Comparison of ENCODE assay signal across 9 cellular contexts in the genomic region with DNA sequence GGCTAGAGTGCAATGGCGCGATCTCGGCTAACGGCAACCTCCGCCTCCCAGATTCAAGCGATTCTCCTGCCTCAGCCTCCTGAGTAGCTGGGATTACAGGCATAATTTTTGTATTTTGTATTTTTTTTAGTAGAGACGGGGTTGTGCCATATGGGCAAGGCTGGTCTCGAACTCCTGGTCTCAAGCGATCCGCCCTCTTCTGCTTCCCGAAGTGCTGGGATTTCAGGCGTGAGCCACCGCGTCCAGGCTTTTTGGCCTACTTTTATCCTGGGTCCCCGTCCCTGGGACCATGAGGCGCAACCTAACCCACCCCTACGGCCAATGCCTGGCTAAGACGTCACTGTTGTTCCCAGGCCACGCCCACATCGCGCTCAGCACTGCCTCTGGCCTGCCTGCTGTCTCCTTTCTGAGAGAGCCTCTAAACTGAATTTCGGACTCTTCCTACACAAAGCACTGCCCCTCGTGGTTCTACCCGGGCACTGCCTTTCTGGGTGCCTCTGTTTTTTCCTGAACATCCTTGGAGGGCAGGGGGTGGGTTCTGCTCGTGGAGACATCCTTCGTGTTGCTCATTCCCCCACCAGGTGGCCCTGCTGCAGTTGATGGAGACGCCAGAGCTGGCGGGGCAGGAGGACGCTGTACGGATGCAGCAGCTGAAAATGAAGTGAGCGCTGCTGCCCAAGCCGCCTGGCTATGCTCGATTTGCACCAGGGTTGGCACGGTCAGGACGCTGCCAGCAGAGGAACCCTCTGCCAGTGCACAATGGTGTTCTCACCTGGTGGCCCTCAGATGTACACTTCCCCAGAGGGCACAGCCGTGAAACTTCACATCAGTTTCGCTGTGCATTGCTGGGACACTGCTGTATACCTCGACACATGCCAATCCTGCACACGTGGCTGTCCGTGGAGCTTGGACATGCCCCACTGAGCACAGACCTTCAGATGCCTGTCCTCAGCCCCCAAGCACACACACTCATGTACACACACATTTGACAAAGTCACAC. TPM values are rescaled to one million over a fixed set of nuclear protein-coding genes. Genes with fewer than 3 reads are reported as not detected.
DNase-seq lines count a peak whose midpoint lies in the region; ATAC-seq and TF ChIP-seq lines count a peak whose summit lies in the region.
"Had no signal": no experiment of that assay in that cellular context is flagged by ENCODE, and none has a peak within 500 bp of the region (broad histone marks: within the 10 kb centered on the region; RNA-seq: fewer than 3 reads in every experiment).

No MANE protein-coding gene starts in this region.

- no peak overlapping the region for H3K4me3 ChIP-seq in CD4-positive, CD25-positive, alpha-beta regulatory T cell (ENCODE audit: low read depth, low read length)
- H3K4me3 ChIP-seq in KMS-11 (IDR thresholded peaks at IDR 0.05; ENCODE audit: insufficient read depth, low read depth, low read length) (no peak overlapping the region), heart right ventricle (peak overlapping the region in 7 of 10 donors; percentile 63 to 95 (median 78))

- no peaks in the 10 kb centered on the region for H3K9me3 Mint-ChIP-seq in CD4-positive, CD25-positive, alpha-beta regulatory T cell
- 0 out of 2 replicates have a peak, but pooled peaks cover 3% of the 10 kb centered on the region for H3K9me3 Mint-ChIP-seq in WTC11

- H3K27me3 Mint-ChIP-seq in CD4-positive, CD25-positive, alpha-beta regulatory T cell, result peaks cover 13% of the 10 kb centered on the region
- peaks cover 5% of the 10 kb centered on the region; the same call in 1 of the 2 replicates for H3K27me3 Mint-ChIP-seq in WTC11 (ENCODE audit: low read depth)

- peak overlapping the region in 1 of 3 donors; percentile 92 for H3K27ac Mint-ChIP-seq in CD4-positive, CD25-positive, alpha-beta regulatory T cell
- H3K27ac Mint-ChIP-seq in WTC11, result peak overlapping the region; percentile 98

- H3K36me3 ChIP-seq in CD4-positive, CD25-positive, alpha-beta regulatory T cell (ENCODE audit: control insufficient read depth, insufficient read depth, low read length), result peaks cover 6% of the 10 kb centered on the region
- H3K36me3 ChIP-seq in KMS-11 (ENCODE audit: insufficient read depth) (no peaks in the 10 kb centered on the region), heart right ventricle (peaks cover 0 to 23% (median 5%) of the 10 kb centered on the region in 9 donors)

- intact Hi-C loops in heart right ventricle (cut with DNase I), result loop anchor here in 9 of 10 donors (5.0 to 10.0 kb wide), 7 partner anchors 82 to 277 kb away; a partner anchor contains a TSS
- intact Hi-C loops in sciatic nerve (cut with DNase I), result loop anchor here (5.0 to 10.0 kb wide), 2 partner anchors 84 to 257 kb away; no protein-coding TSS in a partner anchor

- peak overlapping the region; percentile 99; the same call in 1 of the 2 replicates for H3K4me2 ChIP-seq in KMS-11

- no peaks in the 10 kb centered on the region for H3K27me3 ChIP-seq in CD4-positive, CD25-positive, alpha-beta regulatory T cell (ENCODE audit: control insufficient read depth, insufficient read depth, low read length)
- peaks cover 3% of the 10 kb centered on the region; the same call in 1 of the 2 replicates for H3K27me3 ChIP-seq in KMS-11 (ENCODE audit: insufficient read depth, low read depth)
- peaks cover 0 to 12% (median 4%) of the 10 kb centered on the region in 7 donors for H3K27me3 ChIP-seq in heart right ventricle

- POLR2A ChIA-PET in WTC11 (lab: Charles Lee), result interaction anchor here (0.6 to 2.5 kb wide), 8 partner anchors 9 to 106 kb away, joined by 3 to 18 read pairs (median 4); a partner anchor contains a TSS

- no peaks in the 10 kb centered on the region for H4K20me1 ChIP-seq in KMS-11 (ENCODE audit: insufficient read depth)

- peaks cover 6 to 50% (median 20%) of the 10 kb centered on the region in 4 donors for H3K4me1 Mint-ChIP-seq in CD4-positive, CD25-positive, alpha-beta regulatory T cell
- H3K4me1 Mint-ChIP-seq in WTC11, result peaks cover 39% of the 10 kb centered on the region

- WGBS in heart right ventricle, 2 donors, result 75 to 80% methylated on average over 40 of the region's 40 CpGs

- peak overlapping the region; percentile 92 to 93 (median 92) for H3K4me3 Mint-ChIP-seq in CD4-positive, CD25-positive, alpha-beta regulatory T cell
- H3K4me3 Mint-ChIP-seq in WTC11, result peak overlapping the region; percentile 86

- no peaks in the 10 kb centered on the region for H3K9me3 ChIP-seq in CD4-positive, CD25-positive, alpha-beta regulatory T cell (ENCODE audit: control insufficient read depth in 2 of 2, low read length in 2 of 2)
- H3K9me3 ChIP-seq in heart right ventricle, result no peaks in the 10 kb centered on the region

- H2AFZ ChIP-seq in KMS-11 (ENCODE audit: low read depth), result no peak overlapping the region

- H3K36me3 Mint-ChIP-seq in CD4-positive, CD25-positive, alpha-beta regulatory T cell, result no peaks in the 10 kb centered on the region
- 0 out of 2 replicates have a peak, but pooled peaks cover 3% of the 10 kb centered on the region for H3K36me3 Mint-ChIP-seq in WTC11

- ATAC-seq in CD4-positive, CD25-positive, alpha-beta regulatory T cell (ENCODE audit: low read depth in 2 of 2), result no peak
- ATAC-seq in WTC11 (peak; percentile 56), heart right ventricle (no peak), sciatic nerve (peak; percentile 63), HG03175 (IDR thresholded peaks at IDR 0.05; ENCODE audit: unreplicated experiment) (no peak)
- no peak for ATAC-seq in activated CD4-positive, CD25-positive, alpha-beta regulatory T cell treated with anti-CD3 and anti-CD28 coated beads, Interleukin-2, amount 50 U/mL, for 24 hours

- TF ChIP-seq CTCF in KMS-11 (conservative IDR thresholded peaks at IDR 0.05; ENCODE audit: low read depth, low read length) (no peak), WTC11 (IDR thresholded peaks at IDR 0.05) (peak; percentile 38; the same call in 1 of the 2 replicates), heart right ventricle (IDR thresholded peaks at IDR 0.05) (peak in 1 of 9 donors; percentile 10)

- CTCF ChIA-PET in WTC11 (lab: Charles Lee), result interaction anchor here (0.6 to 4.5 kb wide), 29 partner anchors 10 to 396 kb away, joined by 3 to 39 read pairs (median 5); a partner anchor contains a TSS

- H3K9ac ChIP-seq in KMS-11, result no peak overlapping the region
- H3K9ac ChIP-seq: parathyroid adenoma had no signal

- H3K4me1 ChIP-seq in CD4-positive, CD25-positive, alpha-beta regulatory T cell (ENCODE audit: control insufficient read depth, insufficient read depth, low read length, poor library complexity, severe bottlenecking), result peaks cover 46% of the 10 kb centered on the region
- H3K4me1 ChIP-seq in KMS-11 (ENCODE audit: low read depth, poor library complexity, severe bottlenecking) (peaks cover 20% of the 10 kb centered on the region), heart right ventricle (peaks cover 10 to 58% (median 36%) of the 10 kb centered on the region in 9 donors)

- no peak for DNase-seq in CD4-positive, CD25-positive, alpha-beta regulatory T cell
- DNase-seq in WTC11 (ENCODE audit: low spot score) (peak; percentile 98), heart right ventricle (peak in 1 of 2 donors; percentile 51), sciatic nerve (ENCODE audit: low spot score) (peak; percentile 82), MV-4-11 (lab: John Stamatoyannopoulos, UW) (no peak)

- peak overlapping the region; percentile 91 for H3K27ac ChIP-seq in CD4-positive, CD25-positive, alpha-beta regulatory T cell (ENCODE audit: insufficient read depth, low read length, poor library complexity, severe bottlenecking)
- H3K27ac ChIP-seq in KMS-11 (no peak overlapping the region; the same call in 1 of the 2 replicates), heart right ventricle (peak overlapping the region in 3 of 10 donors; percentile 83 to 97 (median 92))
- H3K27ac ChIP-seq: parathyroid adenoma had no signal

- H3K79me2 ChIP-seq in KMS-11 (ENCODE audit: insufficient read depth, low read depth), result peaks cover 10% of the 10 kb centered on the region
- H3K79me2 ChIP-seq: parathyroid adenoma had no signal

TF ChIP-seq in WTC11, 78 proteins besides CTCF, POLR2A, EP300 and RAD21 (continues in another document):
- TF ChIP-seq, protein P1, sequence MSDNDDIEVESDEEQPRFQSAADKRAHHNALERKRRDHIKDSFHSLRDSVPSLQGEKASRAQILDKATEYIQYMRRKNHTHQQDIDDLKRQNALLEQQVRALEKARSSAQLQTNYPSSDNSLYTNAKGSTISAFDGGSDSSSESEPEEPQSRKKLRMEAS (CRISPR knock-in tag; IDR thresholded peaks at IDR 0.05), result peak; percentile 74; the same call in 1 of the 2 replicates

RNA-seq across cellular contexts. Expression of a gene that starts 2.0 kb away (rescaled TPM):
- 87.4 TPM for total RNA-seq in CD4-positive, CD25-positive, alpha-beta regulatory T cell
- polyA plus RNA-seq in CD4-positive, CD25-positive, alpha-beta regulatory T cell, result 100 to 1,000 TPM; 139 to 163 (median 148) TPM
- total RNA-seq in WTC11 (2021) (90.2 to 107 TPM (median 99.0 TPM) in 3 replicates), heart right ventricle (10 to 100 TPM; 63.4 to 96.3 (median 68.7) TPM), sciatic nerve (58.1 TPM)
- 100 to 1,000 TPM in 1 of 2 donors, 10 to 100 TPM in 1; 58.5 to 107 TPM for polyA plus RNA-seq in heart right ventricle

RNA-seq across cellular contexts. Expression of a gene that starts 16.0 kb away (rescaled TPM):
- not detected for total RNA-seq in CD4-positive, CD25-positive, alpha-beta regulatory T cell
- 1 to 10 TPM in 1 of 4 donors, under 1 TPM in 1, not detected in 2; 0.31 to 1.1 TPM for polyA plus RNA-seq in CD4-positive, CD25-positive, alpha-beta regulatory T cell
- total RNA-seq in WTC11 (2021) (36.4 to 55.8 TPM (median 51.4 TPM) in 3 replicates), heart right ventricle (10 to 100 TPM in 3 of 10 donors, 1 to 10 TPM in 6, under 1 TPM in 1; 0.68 to 42.1 (median 4.5) TPM), sciatic nerve (4.5 TPM)
- 100 to 1,000 TPM; 154 to 161 TPM for polyA plus RNA-seq in heart right ventricle

RNA-seq across cellular contexts. Expression of a gene that starts 18.9 kb away (rescaled TPM):
- 1,556 TPM for total RNA-seq in CD4-positive, CD25-positive, alpha-beta regulatory T cell
- 1,000 to 10,000 TPM; 1,213 to 1,759 (median 1,573) TPM for polyA plus RNA-seq in CD4-positive, CD25-positive, alpha-beta regulatory T cell
- 1,300 to 1,361 TPM (median 1,328 TPM) in 3 replicates for total RNA-seq in WTC11 (2021)
- total RNA-seq in heart right ventricle, result 100 to 1,000 TPM; 634 to 883 (median 716) TPM
- 1,000 to 10,000 TPM; 1,270 to 1,276 TPM for polyA plus RNA-seq in heart right ventricle
- 779 TPM for total RNA-seq in sciatic nerve

RNA-seq across cellular contexts. Expression of a gene that starts 22.1 kb away (rescaled TPM):
- not detected for total RNA-seq in CD4-positive, CD25-positive, alpha-beta regulatory T cell
- polyA plus RNA-seq in CD4-positive, CD25-positive, alpha-beta regulatory T cell, result not detected
- 14.8 to 30.0 TPM (median 27.3 TPM) in 3 replicates for total RNA-seq in WTC11 (2021)
- total RNA-seq in heart right ventricle, result 1 to 10 TPM in 5 of 10 donors, under 1 TPM in 5; 0.13 to 4.5 (median 0.89) TPM
- 10 to 100 TPM in 1 of 2 donors, 1 to 10 TPM in 1; 2.5 to 13.8 TPM for polyA plus RNA-seq in heart right ventricle
- 1.2 TPM for total RNA-seq in sciatic nerve

RNA-seq across cellular contexts. Expression of a gene that starts 32.9 kb away (rescaled TPM):
- 90.6 TPM for total RNA-seq in CD4-positive, CD25-positive, alpha-beta regulatory T cell
- polyA plus RNA-seq in CD4-positive, CD25-positive, alpha-beta regulatory T cell, result 10 to 100 TPM; 65.3 to 99.1 (median 89.9) TPM
- total RNA-seq in WTC11 (2021), result 136 to 155 TPM (median 154 TPM) in 3 replicates
- 10 to 100 TPM; 35.6 to 63.9 (median 45.6) TPM for total RNA-seq in heart right ventricle
- 10 to 100 TPM; 41.2 to 88.6 TPM for polyA plus RNA-seq in heart right ventricle
- 97.2 TPM for total RNA-seq in sciatic nerve

Comparison
In these comparisons a context has a peak if more than half of its experiments do, and no peak if none do; other contexts are left out.
1. ATAC-seq: peak in WTC11 (single experiment) and sciatic nerve (single experiment); none in CD4-positive, CD25-positive, alpha-beta regulatory T cell (0 of 2), heart right ventricle (0 of 8), activated CD4-positive, CD25-positive, alpha-beta regulatory T cell treated with anti-CD3 and anti-CD28 coated beads, Interleukin-2, amount 50 U/mL, for 24 hours (0 of 2) and HG03175 (single experiment).
2. DNase-seq: peak in WTC11 (single experiment) and sciatic nerve (single experiment); none in CD4-positive, CD25-positive, alpha-beta regulatory T cell (0 of 3) and MV-4-11 (single experiment).
3. H3K4me3 ChIP-seq: peak in heart right ventricle (7 of 10); none in CD4-positive, CD25-positive, alpha-beta regulatory T cell (single experiment) and KMS-11 (single experiment).